28 cellular contexts compared by ENCODE assay signal in the genomic region with DNA sequence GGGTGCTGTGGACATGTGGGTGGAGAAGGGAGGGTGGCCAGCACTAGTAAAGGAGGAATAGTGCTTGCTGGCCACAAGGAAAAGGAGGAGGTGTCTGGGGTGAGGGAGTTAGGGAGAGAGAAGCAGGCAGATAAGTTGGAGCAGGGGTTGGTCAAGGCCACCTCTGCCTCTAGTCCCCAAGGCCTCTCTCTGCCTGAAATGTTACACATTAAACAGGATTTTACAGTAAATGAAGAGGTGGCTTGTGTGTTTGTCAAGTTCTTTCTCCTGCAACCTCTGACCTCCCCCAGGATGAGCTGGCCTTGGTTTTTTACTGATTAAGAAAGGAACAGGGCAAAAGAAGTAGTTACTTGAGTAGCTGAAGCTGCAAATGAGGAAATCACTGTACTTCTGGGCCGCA. TPM values are rescaled to one million over a fixed set of nuclear protein-coding genes. Genes with fewer than 3 reads are reported as not detected.
A peak's percentile ranks its signal among the peaks of the same experiment; 100 is the strongest.
DNase-seq lines count a peak whose midpoint lies in the region; ATAC-seq and TF ChIP-seq lines count a peak whose summit lies in the region.
"Had no signal": no experiment of that assay in that cellular context is flagged by ENCODE, and none has a peak within 500 bp of the region (broad histone marks: within the 10 kb centered on the region; RNA-seq: fewer than 3 reads in every experiment).

No MANE protein-coding gene starts in this region.

- H3K36me3 ChIP-seq in mesendoderm (ENCODE audit: control insufficient read depth, insufficient read depth, low read length): no peaks in the 10 kb centered on the region
- H3K36me3 ChIP-seq: cardiac muscle cell, thyroid gland had no signal

- no peak for TF ChIP-seq CTCF in dorsolateral prefrontal cortex (IDR thresholded peaks at IDR 0.05 in 54 of 56, conservative IDR thresholded peaks at IDR 0.05 in 2 of 56; ENCODE audit: low read depth in 1 of 56, partially characterized antibody in 56 of 56)

- no peak overlapping the region for H3K18ac ChIP-seq in mesendoderm (ENCODE audit: low read length)

- no peak overlapping the region for H2BK5ac ChIP-seq in mesendoderm (ENCODE audit: low read length)

- no peak overlapping the region for H3K23ac ChIP-seq in mesendoderm (ENCODE audit: low read length)

- H2BK120ac ChIP-seq in mesendoderm (ENCODE audit: low read depth, low read length): no peak overlapping the region

- H3K27me3 ChIP-seq in dorsolateral prefrontal cortex: peaks cover 0 to 70% (median 10%) of the 10 kb centered on the region in 45 donors
- H3K27me3 ChIP-seq in mesendoderm (ENCODE audit: insufficient read depth, low read length, poor library complexity): no peaks in the 10 kb centered on the region
- H3K27me3 ChIP-seq: cardiac muscle cell, thyroid gland had no signal

- ATAC-seq in GM19328 (IDR thresholded peaks at IDR 0.05; ENCODE audit: unreplicated experiment) (no peak), HG02798 (IDR thresholded peaks at IDR 0.05; ENCODE audit: poor library complexity, unreplicated experiment) (no peak)
- ATAC-seq: left cardiac atrium, natural killer cell, sciatic nerve, SK-N-SH treated with all-trans-retinoic acid at 6 μM for 48 hours had no signal

- in situ Hi-C loops in KBM-7 (cut with MboI; ENCODE audit: low pct_unique_long_range_greater_than_20kb, low sequenced_read_pairs): no loop called here

- no peak overlapping the region for H2AK5ac ChIP-seq in mesendoderm (ENCODE audit: low read length)

- WGBS in mesendoderm (ENCODE audit: extremely low coverage, insufficient coverage, low lambda C conversion rate): no CpG with 5 or more reads among the region's 1 CpG

- no peak overlapping the region for H4K8ac ChIP-seq in mesendoderm (ENCODE audit: low read depth, low read length)

- H3K4me2 ChIP-seq in mesendoderm (ENCODE audit: low read length): no peak overlapping the region

- DNase-seq in KBM-7 (peak; percentile 32), dorsolateral prefrontal cortex (no peak), mesendoderm (no peak), GM19238 (ENCODE audit: insufficient read length, low spot score) (no peak)
- no peak for DNase-seq in central memory CD4-positive, alpha-beta T cell
- DNase-seq: activated B cell treated with CpG ODN at 0.5 μM for 24 hours; activated naive CD4-positive, alpha-beta T cell treated with anti-CD3 and anti-CD28 coated beads for 36 hours; CD8-positive, alpha-beta memory T cell; DMS79; GF-D8; glutamatergic neuron; H9; left cardiac atrium; natural killer cell; NCI-H1417; NCI-H2081 treated with DMSO at 0.1 percent for 48 hours; NCI-H82; OCI-M1; stimulated activated CD4-positive, alpha-beta T cell treated with anti-CD3 and anti-CD28 coated beads, Interleukin-4, amount 100 ng/mL, for 4 hours; stimulated activated naive CD4-positive, alpha-beta T cell treated with Interleukin-2 at 50 U/mL for 16 hours; thyroid gland had no signal

- H3K79me1 ChIP-seq in mesendoderm (ENCODE audit: low read length): no peaks in the 10 kb centered on the region

- peak overlapping the region in 51 of 59 donors; percentile 4 to 68 (median 49) for H3K4me3 ChIP-seq in dorsolateral prefrontal cortex
- H3K4me3 ChIP-seq in mesendoderm (ENCODE audit: low read length): no peak overlapping the region
- H3K4me3 ChIP-seq: cardiac muscle cell, thyroid gland had no signal

- no peak overlapping the region for H4K5ac ChIP-seq in mesendoderm (ENCODE audit: low read length)

- H3K4me1 ChIP-seq in mesendoderm (ENCODE audit: control insufficient read depth, low read depth, low read length): no peaks in the 10 kb centered on the region

- intact Hi-C loops in dorsolateral prefrontal cortex (cut with DNase I): no loop called here

- H2BK15ac ChIP-seq in mesendoderm (replicated peaks; ENCODE audit: low read depth): no peak overlapping the region

- H3K4ac ChIP-seq in mesendoderm (ENCODE audit: low read depth, low read length): no peak overlapping the region

- no peak overlapping the region for H3K9ac ChIP-seq in mesendoderm (ENCODE audit: low read length)

- no peaks in the 10 kb centered on the region for H3K79me2 ChIP-seq in mesendoderm (ENCODE audit: control insufficient read depth, insufficient read depth, low read length)

- peak overlapping the region; percentile 49 for H3K56ac ChIP-seq in mesendoderm (ENCODE audit: low read length)

- H3K27ac ChIP-seq in dorsolateral prefrontal cortex: peak overlapping the region in 35 of 59 donors; percentile 11 to 96 (median 87)
- H3K27ac ChIP-seq in mesendoderm (ENCODE audit: low read depth, low read length): no peak overlapping the region
- H3K27ac ChIP-seq: cardiac muscle cell, thyroid gland had no signal

RNA-seq across cellular contexts. Expression of gene GJB1, which starts 1.9 kb away (rescaled TPM):
- 100 to 1,000 TPM in 2 of 120 experiments, 10 to 100 TPM in 101, 1 to 10 TPM in 17; 2.2 to 150 (median 24.8) TPM for total RNA-seq in dorsolateral prefrontal cortex
- not detected for polyA plus RNA-seq in mesendoderm (2013, experiment 1 of 2)
- polyA plus RNA-seq in mesendoderm (2013, experiment 2 of 2): not detected
- total RNA-seq: activated B cell treated with CpG ODN at 0.5 μM for 24 hours; activated naive CD4-positive, alpha-beta T cell treated with anti-CD3 and anti-CD28 coated beads for 36 hours; cardiac muscle cell; CD8-positive, alpha-beta memory T cell; dermis microvascular lymphatic vessel endothelial cell; endothelial cell of umbilical vein; H9; left cardiac atrium; natural killer cell; thyroid gland had no signal
- polyA plus RNA-seq: cardiac muscle cell; CD8-positive, alpha-beta memory T cell; endothelial cell of umbilical vein had no signal

RNA-seq across cellular contexts. Expression of gene ZMYM3, which starts 29.0 kb away (rescaled TPM):
- 10 to 100 TPM; 33.0 to 60.8 (median 45.7) TPM for total RNA-seq in dorsolateral prefrontal cortex
- polyA plus RNA-seq in mesendoderm (2013, experiment 1 of 2): 28.4 TPM
- polyA plus RNA-seq in mesendoderm (2013, experiment 2 of 2): 28.2 TPM

RNA-seq across cellular contexts. Expression of gene NONO, which starts 58.5 kb away (rescaled TPM):
- total RNA-seq in dorsolateral prefrontal cortex: 100 to 1,000 TPM in 119 of 120 experiments, 10 to 100 TPM in 1; 98.6 to 184 (median 146) TPM
- polyA plus RNA-seq in mesendoderm (2013, experiment 1 of 2): 528 TPM
- polyA plus RNA-seq in mesendoderm (2013, experiment 2 of 2): 533 TPM
